Comparison of ENCODE assay signal across 1 cellular context in genomic region chr1:178529364-178530036, GRCh38.
TF ChIP-seq lines count a peak whose summit lies in the region.

No MANE protein-coding gene starts in this region.

TF ChIP-seq in HepG2, 621 proteins besides CTCF, POLR2A, EP300 and RAD21 (continues in another document):
- TF ChIP-seq GABPA (IDR thresholded peaks at IDR 0.05; ENCODE audit: low read depth, low read length) (no peak), GABPA (CRISPR knock-in tag; IDR thresholded peaks at IDR 0.05; ENCODE audit: low read depth) (no peak), HIVEP1 (CRISPR knock-in tag; IDR thresholded peaks at IDR 0.05) (no peak), ELF3 (CRISPR knock-in tag; IDR thresholded peaks at IDR 0.05) (0 out of 2 replicates have a peak, but pooled peaks have one; percentile 23), ZNF766 (CRISPR knock-in tag; IDR thresholded peaks at IDR 0.05; ENCODE audit: borderline replicate concordance) (no peak), IKZF5 (CRISPR knock-in tag; IDR thresholded peaks at IDR 0.05) (0 out of 2 replicates have a peak, but pooled peaks have one; percentile 18), SALL1 (CRISPR knock-in tag; IDR thresholded peaks at IDR 0.05) (peak; percentile 68; the same call in 1 of the 2 replicates), FOXO1 (CRISPR knock-in tag; IDR thresholded peaks at IDR 0.05) (peak; percentile 37; the same call in 1 of the 2 replicates), GATA4 (IDR thresholded peaks at IDR 0.05; ENCODE audit: borderline replicate concordance, low read depth) (peak; percentile 62; the same call in 1 of the 2 replicates), ZNF780A (CRISPR knock-in tag; IDR thresholded peaks at IDR 0.05) (no peak), ZBTB7A (CRISPR knock-in tag; IDR thresholded peaks at IDR 0.05) (0 out of 2 replicates have a peak, but pooled peaks have one; percentile 33), NR2F6 (IDR thresholded peaks at IDR 0.05) (peak; percentile 68), NR2F6 (CRISPR knock-in tag; IDR thresholded peaks at IDR 0.05) (peak; percentile 79), TBX2 (CRISPR knock-in tag; IDR thresholded peaks at IDR 0.05; ENCODE audit: borderline replicate concordance) (peak; percentile 56; the same call in 1 of the 2 replicates), FOSL2 (CRISPR knock-in tag; IDR thresholded peaks at IDR 0.05) (peak; percentile 21; the same call in 1 of the 2 replicates), ZMAT3 (CRISPR knock-in tag; conservative IDR thresholded peaks at IDR 0.05) (0 out of 2 replicates have a peak, but pooled peaks have one; percentile 29), ZNF335 (CRISPR knock-in tag; IDR thresholded peaks at IDR 0.05) (no peak), NCOA2 (CRISPR knock-in tag; IDR thresholded peaks at IDR 0.05) (0 out of 2 replicates have a peak, but pooled peaks have one; percentile 42), ZSCAN5A (CRISPR knock-in tag; IDR thresholded peaks at IDR 0.05; ENCODE audit: borderline replicate concordance) (peak; percentile 62; the same call in 1 of the 2 replicates), MAF1 (CRISPR knock-in tag; IDR thresholded peaks at IDR 0.05; ENCODE audit: borderline replicate concordance) (no peak), PAXIP1 (CRISPR knock-in tag; conservative IDR thresholded peaks at IDR 0.05) (peak; percentile 76), ZNF264 (CRISPR knock-in tag; IDR thresholded peaks at IDR 0.05) (peak; percentile 51; the same call in 1 of the 2 replicates), ASH2L (IDR thresholded peaks at IDR 0.05; ENCODE audit: insufficient read length, low read depth, low read length) (peak; percentile 61), TFE3 (CRISPR knock-in tag; IDR thresholded peaks at IDR 0.05) (no peak), CREB1 (IDR thresholded peaks at IDR 0.05) (no peak), CREB1 (CRISPR knock-in tag; IDR thresholded peaks at IDR 0.05) (0 out of 2 replicates have a peak, but pooled peaks have one; percentile 7), ZNF644 (CRISPR knock-in tag; IDR thresholded peaks at IDR 0.05; ENCODE audit: low read depth) (no peak), PHF21A (CRISPR knock-in tag; IDR thresholded peaks at IDR 0.05) (peak; percentile 48; the same call in 1 of the 2 replicates), ZNF331 (CRISPR knock-in tag; IDR thresholded peaks at IDR 0.05) (peak; percentile 48; the same call in 1 of the 2 replicates), ZHX1 (CRISPR knock-in tag; IDR thresholded peaks at IDR 0.05; ENCODE audit: low read depth) (no peak), ETV5 (CRISPR knock-in tag; IDR thresholded peaks at IDR 0.05; ENCODE audit: borderline replicate concordance) (peak; percentile 21; the same call in 1 of the 2 replicates), STAG1 (CRISPR knock-in tag; IDR thresholded peaks at IDR 0.05) (peak; percentile 54), SOX6 (IDR thresholded peaks at IDR 0.05) (no peak), SOX6 (CRISPR knock-in tag; IDR thresholded peaks at IDR 0.05) (no peak; the same call in 1 of the 2 replicates), ZNF687 (CRISPR knock-in tag; IDR thresholded peaks at IDR 0.05) (peak; percentile 53), ZBED4 (CRISPR knock-in tag; IDR thresholded peaks at IDR 0.05; ENCODE audit: borderline replicate concordance) (peak; percentile 61; the same call in 1 of the 2 replicates), RFX1 (IDR thresholded peaks at IDR 0.05) (no peak), NCOR1 (IDR thresholded peaks at IDR 0.05; ENCODE audit: borderline replicate concordance, low read length) (peak; percentile 48; the same call in 1 of the 2 replicates), ZNF292 (CRISPR knock-in tag; IDR thresholded peaks at IDR 0.05; ENCODE audit: borderline replicate concordance, low read depth) (peak; percentile 52; the same call in 1 of the 2 replicates), ARID3A (IDR thresholded peaks at IDR 0.05; ENCODE audit: low read depth, low read length) (no peak), ZNF788 (CRISPR knock-in tag; IDR thresholded peaks at IDR 0.05; ENCODE audit: borderline replicate concordance) (peak; percentile 68; the same call in 1 of the 2 replicates), MXD4 (CRISPR knock-in tag; IDR thresholded peaks at IDR 0.05) (0 out of 2 replicates have a peak, but pooled peaks have one; percentile 32)
